Comparison of ENCODE assay signal across 1 cellular context in genomic region chr1:42209516-42210370, GRCh38.
TF ChIP-seq lines count a peak whose summit lies in the region.

No MANE protein-coding gene starts in this region.

TF ChIP-seq in GM23338, 12 proteins besides CTCF, POLR2A, EP300 and RAD21 (continued from another document):
- no peak for TF ChIP-seq ZNF462 (CRISPR knock-in tag; IDR thresholded peaks at IDR 0.05)
- TF ChIP-seq EZH2 (IDR thresholded peaks at IDR 0.05; ENCODE audit: low read depth, unreplicated experiment), result no peak
- TF ChIP-seq JUNB (IDR thresholded peaks at IDR 0.05; ENCODE audit: unreplicated experiment), result no peak
- TF ChIP-seq STAT1 (IDR thresholded peaks at IDR 0.05; ENCODE audit: unreplicated experiment), result no peak
- no peak for TF ChIP-seq ZNF331 (CRISPR knock-in tag; IDR thresholded peaks at IDR 0.05; ENCODE audit: low read depth)
- no peak for TF ChIP-seq NANOG (IDR thresholded peaks at IDR 0.05; ENCODE audit: borderline replicate concordance)
